In genomic region chr9:31820426-31820825, GRCh38 we compare ENCODE assay signal across 20 cellular contexts.
DNase-seq lines count a peak whose midpoint lies in the region; ATAC-seq, FAIRE-seq and TF ChIP-seq lines count a peak whose summit lies in the region.
"Had no signal": no experiment of that assay in that cellular context is flagged by ENCODE, and none has a peak within 500 bp of the region (broad histone marks: within the 10 kb centered on the region; RNA-seq: fewer than 3 reads in every experiment).

No MANE protein-coding gene starts in this region.

- peaks cover 12% of the 10 kb centered on the region for H3K4me1 ChIP-seq in HepG2 (ENCODE audit: insufficient read depth, low read length)
- peaks cover 0 to 9% (median 0%) of the 10 kb centered on the region in 4 donors for H3K4me1 ChIP-seq in right lobe of liver
- no peaks in the 10 kb centered on the region for H3K4me1 ChIP-seq in neuronal stem cell (ENCODE audit: control insufficient read depth in 2 of 2, insufficient read depth in 1 of 2, low read depth in 1 of 2, low read length in 2 of 2)
- no peaks in the 10 kb centered on the region for H3K4me1 ChIP-seq in aorta (ENCODE audit: control insufficient read depth in 1 of 2, insufficient read depth in 2 of 2, low read length in 2 of 2)
- H3K4me1 ChIP-seq: A549 had no signal

- H3K14ac ChIP-seq in neuronal stem cell (ENCODE audit: low read length) = no peak overlapping the region

- DNase-seq in HepG2 (ENCODE audit: low spot score) (no peak), right lobe of liver (no peak), neuronal stem cell (ENCODE audit: low spot score) (no peak), aorta (no peak), WTC11 (ENCODE audit: low spot score) (no peak), GM19239 (ENCODE audit: insufficient read length, low spot score) (no peak)
- DNase-seq: AML-193; CD4-positive, alpha-beta T cell; GDM1; GM23248 had no signal

- H3K9me3 Mint-ChIP-seq in stimulated activated memory B cell treated with anti-CD40 and anti-IgM and Interleukin-4, amounts not matched to agents 10 μg/mL and 1 μg/mL and 100 μg/mL, for 72 hours = no peaks in the 10 kb centered on the region
- H3K9me3 Mint-ChIP-seq in WTC11 = no peaks in the 10 kb centered on the region
- H3K9me3 Mint-ChIP-seq: CD4-positive, alpha-beta T cell had no signal

- no CpG with 5 or more reads among the region's 4 CpGs for WGBS in HepG2 (ENCODE audit: low lambda C conversion rate)
- no CpG with 5 or more reads among the region's 4 CpGs for WGBS in right lobe of liver (ENCODE audit: insufficient coverage, low coverage, low lambda C conversion rate, missing lambda C conversion rate)
- no CpG with 5 or more reads among the region's 4 CpGs for WGBS in neuronal stem cell (ENCODE audit: extremely low coverage in 2 of 2, insufficient read length in 2 of 2, insufficient replicate concordance in 1 of 2), 2 donors
- WGBS in aorta, 2 donors = 83 to 86% methylated on average over 4 of the region's 4 CpGs

- H3K4ac ChIP-seq in neuronal stem cell (ENCODE audit: low read length) = no peak overlapping the region

- TF ChIP-seq EP300 in HepG2 (IDR thresholded peaks at IDR 0.05; ENCODE audit: low read depth in 2 of 2, low read length in 2 of 2) (no peak), HepG2 (CRISPR knock-in tag; IDR thresholded peaks at IDR 0.05; ENCODE audit: borderline replicate concordance) (no peak)

- H4K20me1 ChIP-seq in HepG2 (ENCODE audit: insufficient read depth, low read length) = no peaks in the 10 kb centered on the region

- CTCF ChIA-PET in HepG2 (lab: Yijun Ruan, JAX; ENCODE audit: low intra/inter-chr PET ratio, low total read pairs) = no interaction called here
- CTCF ChIA-PET in WTC11 (lab: Charles Lee) = no interaction called here

- no peak overlapping the region for H2AFZ ChIP-seq in HepG2 (ENCODE audit: low read length)
- H2AFZ ChIP-seq in neuronal stem cell (ENCODE audit: low read length) = no peak overlapping the region
- H2AFZ ChIP-seq: GM23248 had no signal

- no peak overlapping the region for H2BK120ac ChIP-seq in neuronal stem cell (ENCODE audit: low read depth, low read length)

- H3K79me1 ChIP-seq in neuronal stem cell (ENCODE audit: low read depth, low read length) = no peaks in the 10 kb centered on the region

- ATAC-seq in HepG2 (peak; percentile 42; the same call in 1 of the 3 replicates), right lobe of liver (no peak), aorta (ENCODE audit: low FRiP score) (peak; percentile 10), HG03108 (IDR thresholded peaks at IDR 0.05; ENCODE audit: unreplicated experiment) (no peak), WTC11 (no peak)
- ATAC-seq in stimulated activated memory B cell treated with anti-CD40 and anti-IgM and Interleukin-4, amounts not matched to agents 10 μg/mL and 1 μg/mL and 100 μg/mL, for 72 hours = peak; percentile 31
- ATAC-seq: A549, GM12878 had no signal

- H3K4me3 ChIP-seq in HepG2 (replicated peaks in 1 of 3; ENCODE audit: insufficient read depth in 1 of 3, low read depth in 2 of 3, low read length in 3 of 3) (no peak overlapping the region), right lobe of liver (no peak overlapping the region), neuronal stem cell (ENCODE audit: low read length in 2 of 2) (peak overlapping the region in 1 of 2 donors; percentile 16), aorta (ENCODE audit: low read length in 2 of 2) (no peak overlapping the region)
- H3K4me3 ChIP-seq: A549, GM12878, GM23248, HAP-1 had no signal

- H3K27ac ChIP-seq in HepG2 (ENCODE audit: extremely low read length, insufficient read depth, low read length) (no peak overlapping the region), right lobe of liver (no peak overlapping the region), neuronal stem cell (replicated peaks; ENCODE audit: low read length) (no peak overlapping the region), aorta (ENCODE audit: low read depth in 1 of 2, low read length in 2 of 2) (no peak overlapping the region)
- H3K27ac ChIP-seq: 22Rv1, A549, C4-2B, GM23248 had no signal

- no peak overlapping the region for H4K8ac ChIP-seq in neuronal stem cell (ENCODE audit: low read depth, low read length)

- H3K27ac Mint-ChIP-seq in stimulated activated memory B cell treated with anti-CD40 and anti-IgM and Interleukin-4, amounts not matched to agents 10 μg/mL and 1 μg/mL and 100 μg/mL, for 72 hours = no peak overlapping the region
- H3K27ac Mint-ChIP-seq in WTC11 = no peak overlapping the region
- H3K27ac Mint-ChIP-seq: CD4-positive, alpha-beta T cell had no signal

- H3K18ac ChIP-seq in neuronal stem cell (ENCODE audit: low read length) = peak overlapping the region; percentile 33

- in situ Hi-C loops in HepG2 (cut with HindIII; ENCODE audit: extremely low pct_ligation_motif_present, low pct_unique_long_range_greater_than_20kb) = no loop called here

- H3K36me3 Mint-ChIP-seq in stimulated activated memory B cell treated with anti-CD40 and anti-IgM and Interleukin-4, amounts not matched to agents 10 μg/mL and 1 μg/mL and 100 μg/mL, for 72 hours = no peaks in the 10 kb centered on the region
- H3K36me3 Mint-ChIP-seq in WTC11 = no peaks in the 10 kb centered on the region

- no peaks in the 10 kb centered on the region for H3K27me3 Mint-ChIP-seq in stimulated activated memory B cell treated with anti-CD40 and anti-IgM and Interleukin-4, amounts not matched to agents 10 μg/mL and 1 μg/mL and 100 μg/mL, for 72 hours
- H3K27me3 Mint-ChIP-seq in WTC11 (ENCODE audit: low read depth) = no peaks in the 10 kb centered on the region

- H4K91ac ChIP-seq in neuronal stem cell (ENCODE audit: low read depth, low read length, poor library complexity) = peak overlapping the region; percentile 82

- no peak overlapping the region for H3K4me3 Mint-ChIP-seq in stimulated activated memory B cell treated with anti-CD40 and anti-IgM and Interleukin-4, amounts not matched to agents 10 μg/mL and 1 μg/mL and 100 μg/mL, for 72 hours
- no peak overlapping the region for H3K4me3 Mint-ChIP-seq in WTC11
- H3K4me3 Mint-ChIP-seq: CD4-positive, alpha-beta T cell had no signal

- H3K36me3 ChIP-seq in HepG2 (replicated peaks in 1 of 2; ENCODE audit: control insufficient read depth in 1 of 2, insufficient read depth in 2 of 2, low read length in 2 of 2) (no peaks in the 10 kb centered on the region), right lobe of liver (no peaks in the 10 kb centered on the region), neuronal stem cell (replicated peaks in 1 of 2; ENCODE audit: control insufficient read depth in 2 of 2, insufficient read depth in 2 of 2, low read length in 2 of 2) (no peaks in the 10 kb centered on the region), aorta (ENCODE audit: control insufficient read depth in 1 of 2, insufficient read depth in 2 of 2, low read length in 1 of 2) (no peaks in the 10 kb centered on the region)
- H3K36me3 ChIP-seq: HAP-1 had no signal

- no peak overlapping the region for H2BK5ac ChIP-seq in neuronal stem cell (ENCODE audit: low read length)

- no peaks in the 10 kb centered on the region for H3K4me1 Mint-ChIP-seq in stimulated activated memory B cell treated with anti-CD40 and anti-IgM and Interleukin-4, amounts not matched to agents 10 μg/mL and 1 μg/mL and 100 μg/mL, for 72 hours
- H3K4me1 Mint-ChIP-seq in WTC11 = peaks cover under 1% of the 10 kb centered on the region; the same call in 1 of the 2 replicates

- H2AK5ac ChIP-seq in neuronal stem cell (ENCODE audit: low read depth, low read length) = no peak overlapping the region

- no peak overlapping the region for H3K4me2 ChIP-seq in HepG2 (ENCODE audit: low read depth, low read length)
- no peak overlapping the region for H3K4me2 ChIP-seq in neuronal stem cell (ENCODE audit: insufficient read depth, low read length, poor library complexity, severe bottlenecking)
- H3K4me2 ChIP-seq: A549 had no signal

- no TSS peak for BruUV-seq in HepG2 (replicated peaks; lab: Mats Ljungman, UMichigan)

- intact Hi-C loops in HepG2 (cut with micrococcal nuclease; ENCODE audit: unreplicated experiment) = no loop called here
- intact Hi-C loops in right lobe of liver (cut with DNase I) = no loop called here
- intact Hi-C loops in aorta (cut with DNase I) = no loop called here

- H3K9me3 ChIP-seq in HepG2 (ENCODE audit: low read length) (no peaks in the 10 kb centered on the region), right lobe of liver (no peaks in the 10 kb centered on the region), neuronal stem cell (replicated peaks in 1 of 2; ENCODE audit: control insufficient read depth in 2 of 2, insufficient read depth in 1 of 2, low read depth in 1 of 2, low read length in 2 of 2) (peaks cover 0 to 5% of the 10 kb centered on the region in 2 donors), aorta (ENCODE audit: control insufficient read depth, low read length) (no peaks in the 10 kb centered on the region)
- H3K9me3 ChIP-seq: A549, Caco-2, HAP-1 had no signal

- POLR2A ChIA-PET in HepG2 (lab: Yijun Ruan, JAX) (no interaction called here), WTC11 (lab: Charles Lee) (no interaction called here)

- H3K27me3 ChIP-seq in HepG2 (ENCODE audit: control insufficient read depth in 1 of 2, insufficient read depth in 2 of 2, low read length in 2 of 2) (peaks cover 0 to 21% of the 10 kb centered on the region in 2 experiments; a peak in 2 of 5 replicates), right lobe of liver (no peaks in the 10 kb centered on the region), neuronal stem cell (ENCODE audit: control insufficient read depth in 3 of 3, insufficient read depth in 3 of 3, low read depth in 1 of 3, low read length in 3 of 3) (no peaks in the 10 kb centered on the region), aorta (ENCODE audit: control insufficient read depth in 1 of 2, insufficient read depth in 2 of 2, low read length in 1 of 2) (no peaks in the 10 kb centered on the region)

- TF ChIP-seq RAD21 in HepG2 (CRISPR knock-in tag; IDR thresholded peaks at IDR 0.05) = no peak

- no peak overlapping the region for H3K23ac ChIP-seq in neuronal stem cell (ENCODE audit: low read depth, low read length, poor library complexity)

- H3K9ac ChIP-seq in HepG2 (ENCODE audit: insufficient read depth, low read depth, low read length) (no peak overlapping the region), neuronal stem cell (ENCODE audit: low read depth, low read length, poor library complexity) (no peak overlapping the region)
- H3K9ac ChIP-seq: GM23248 had no signal

- TF ChIP-seq CTCF in HepG2 (CRISPR knock-in tag; IDR thresholded peaks at IDR 0.05) (no peak), right lobe of liver (IDR thresholded peaks at IDR 0.05) (no peak), WTC11 (IDR thresholded peaks at IDR 0.05) (no peak)

- H3K79me2 ChIP-seq in HepG2 (ENCODE audit: insufficient read depth, low read length) = no peaks in the 10 kb centered on the region

- FAIRE-seq in HepG2 (lab: Jason Lieb, UNC) (no peak), GM19239 (lab: Jason Lieb, UNC) (no peak)
- FAIRE-seq: A549, D721Med, GM12878, HTR-8/SVneo had no signal

- H2BK12ac ChIP-seq in neuronal stem cell (ENCODE audit: low read length) = no peak overlapping the region

- TF ChIP-seq POLR2A in HepG2 (IDR thresholded peaks at IDR 0.05; ENCODE audit: insufficient read depth in 1 of 2, low read depth in 2 of 2, low read length in 2 of 2) (no peak), right lobe of liver (IDR thresholded peaks at IDR 0.05) (no peak)

- H2BK15ac ChIP-seq in neuronal stem cell (ENCODE audit: low read length) = no peak overlapping the region

TF ChIP-seq in WTC11, 78 proteins besides CTCF, POLR2A, EP300 and RAD21 (continues in another document):
- no peak for TF ChIP-seq SMAD3 (CRISPR knock-in tag; IDR thresholded peaks at IDR 0.05; ENCODE audit: borderline replicate concordance)
- TF ChIP-seq ZNF396 (CRISPR knock-in tag; IDR thresholded peaks at IDR 0.05; ENCODE audit: borderline replicate concordance) = no peak

Comparison
In these comparisons a context has a peak if more than half of its experiments do, and no peak if none do; other contexts are left out.
1. ATAC-seq: peak in HepG2 (single experiment), stimulated activated memory B cell treated with anti-CD40 and anti-IgM and Interleukin-4, amounts not matched to agents 10 μg/mL and 1 μg/mL and 100 μg/mL, for 72 hours (single experiment) and aorta (single experiment); none in right lobe of liver (0 of 4), HG03108 (single experiment) and WTC11 (single experiment).